8 cellular contexts compared by ENCODE assay signal in the genomic region with DNA sequence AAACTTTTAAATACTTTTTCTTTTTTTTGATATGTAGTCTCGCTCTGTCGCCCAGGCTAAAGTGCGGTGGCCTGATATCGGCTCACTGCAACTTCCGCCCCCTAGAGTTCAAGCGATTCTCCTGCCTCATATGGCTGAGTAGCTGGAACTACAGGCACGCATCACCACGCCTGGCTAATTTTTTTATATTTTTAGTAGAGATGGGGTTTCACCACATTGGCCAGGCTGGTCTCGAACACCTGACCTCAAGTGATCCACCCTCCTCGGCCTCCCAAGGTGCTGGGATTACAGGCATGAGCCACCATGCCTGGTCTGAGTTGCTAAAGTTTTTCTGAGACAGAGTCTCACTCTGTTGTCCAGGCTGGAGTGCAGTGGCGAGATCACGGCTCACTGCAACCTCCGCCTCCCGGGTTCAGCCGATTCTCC. TPM values are rescaled to one million over a fixed set of nuclear protein-coding genes. Genes with fewer than 3 reads are reported as not detected.
A peak's percentile ranks its signal among the peaks of the same experiment; 100 is the strongest.
DNase-seq lines count a peak whose midpoint lies in the region; ATAC-seq and TF ChIP-seq lines count a peak whose summit lies in the region.
"Not testable (repeated sequence)": the region's sequence is repeated elsewhere in the genome, so short reads cannot be mapped to it uniquely, and the experiment has no call there.

No MANE protein-coding gene starts in this region.

- H3F3A ChIP-seq in PC-3 (ENCODE audit: low read length, unreplicated experiment): not testable (repeated sequence)

- peak; percentile 47 for TF ChIP-seq CTCF in GM12865 (IDR thresholded peaks at IDR 0.05; ENCODE audit: insufficient read depth, low read depth, low read length, missing control alignments)
- peak; percentile 45 for TF ChIP-seq CTCF in PC-3 (conservative IDR thresholded peaks at IDR 0.05; ENCODE audit: low read depth, low read length)
- peak; percentile 48 for TF ChIP-seq CTCF in endothelial cell (IDR thresholded peaks at IDR 0.05; ENCODE audit: unreplicated experiment)
- peak; percentile 49 for TF ChIP-seq CTCF in type B pancreatic cell (conservative IDR thresholded peaks at IDR 0.05)

- not testable (repeated sequence) for H3K27ac Mint-ChIP-seq in endothelial cell (ENCODE audit: unreplicated experiment); type B pancreatic cell

- not testable (repeated sequence) for H3K4me1 Mint-ChIP-seq in endothelial cell (ENCODE audit: unreplicated experiment); type B pancreatic cell (ENCODE audit: unreplicated experiment)

- H3K4me3 ChIP-seq in GM12865 (ENCODE audit: low read depth, low read length); PC-3 (ENCODE audit: low read length): not testable (repeated sequence)

- not testable (repeated sequence) for H3K9me3 ChIP-seq in PC-3 (ENCODE audit: low read length)

- H3K79me2 ChIP-seq in PC-3 (ENCODE audit: low read length): peaks cover 40% of the 10 kb centered on the region

- H3K27me3 ChIP-seq in PC-3 (ENCODE audit: low read length): not testable (repeated sequence)

- H3K36me3 Mint-ChIP-seq in endothelial cell (ENCODE audit: low read depth, unreplicated experiment): not testable (repeated sequence)
- peaks cover 10% of the 10 kb centered on the region for H3K36me3 Mint-ChIP-seq in type B pancreatic cell

- not testable (repeated sequence) for H4K20me1 ChIP-seq in PC-3 (ENCODE audit: low read length)

- not testable (repeated sequence) for H3K36me3 ChIP-seq in PC-3 (ENCODE audit: low read depth, low read length)

- H2AFZ ChIP-seq in PC-3 (ENCODE audit: low read length): not testable (repeated sequence)

- H3K4me3 Mint-ChIP-seq in endothelial cell (ENCODE audit: unreplicated experiment); type B pancreatic cell: not testable (repeated sequence)

- H3K4me2 ChIP-seq in PC-3 (ENCODE audit: low read length): not testable (repeated sequence)

- H3K27ac ChIP-seq in PC-3 (ENCODE audit: low read length): not testable (repeated sequence)

- H3K4me1 ChIP-seq in PC-3 (ENCODE audit: insufficient read depth, low read length): peaks cover 14% of the 10 kb centered on the region

- H3K27me3 Mint-ChIP-seq in endothelial cell (ENCODE audit: unreplicated experiment); type B pancreatic cell: not testable (repeated sequence)

- DNase-seq in GM12865 (ENCODE audit: low read depth) (peak; percentile 84), endothelial cell (ENCODE audit: low spot score) (peak; percentile 49)
- DNase-seq in PC-3; type B pancreatic cell (ENCODE audit: extremely low spot score, unreplicated experiment): not testable (repeated sequence)

- CTCF ChIA-PET in PC-3 (lab: Charles Lee): interaction anchor here (0.6 kb wide), 1 partner anchor 107 kb away, joined by 4 read pairs; no protein-coding TSS in a partner anchor

- not testable (repeated sequence) for H3K9me2 ChIP-seq in PC-3 (replicated peaks; ENCODE audit: low read length)

- not testable (repeated sequence) for H3K9me3 Mint-ChIP-seq in endothelial cell (ENCODE audit: unreplicated experiment); type B pancreatic cell

- not testable (repeated sequence) for H3K9ac ChIP-seq in PC-3 (ENCODE audit: low read length)

- not testable (repeated sequence) for BruUV-seq in PC-3 (replicated peaks; lab: Mats Ljungman, UMichigan)

- intact Hi-C loops in PC-3 (cut with micrococcal nuclease): not testable (repeated sequence)

- ATAC-seq in GM19023 (IDR thresholded peaks at IDR 0.05; ENCODE audit: unreplicated experiment) (peak; percentile 60), GM21528 (IDR thresholded peaks at IDR 0.05; ENCODE audit: low FRiP score, unreplicated experiment) (peak; percentile 51), HG02870 (IDR thresholded peaks at IDR 0.05; ENCODE audit: unreplicated experiment) (peak; percentile 46), HG03439 (IDR thresholded peaks at IDR 0.05; ENCODE audit: unreplicated experiment) (peak; percentile 34)
- not testable (repeated sequence) for ATAC-seq in PC-3

- POLR2A ChIA-PET in PC-3 (lab: Charles Lee; ENCODE audit: unreplicated experiment): interaction anchor here (0.5 kb wide), 1 partner anchor 13 kb away, joined by 8 read pairs; no protein-coding TSS in a partner anchor

RNA-seq across cellular contexts. Expression of a gene that starts 3.3 kb away (rescaled TPM):
- total RNA-seq in PC-3 (2014; rRNA removed) (40.7 and 49.7 TPM in 2 replicates), endothelial cell (ENCODE audit: unreplicated experiment) (17.5 TPM), type B pancreatic cell (ENCODE audit: low replicate concordance) (22.2 and 28.7 TPM in 2 replicates)

RNA-seq across cellular contexts. Expression of a gene that starts 7.7 kb away (rescaled TPM):
- 152 and 162 TPM in 2 replicates for total RNA-seq in PC-3 (2014; rRNA removed)
- 60.3 TPM for total RNA-seq in endothelial cell (ENCODE audit: unreplicated experiment)
- total RNA-seq in type B pancreatic cell (ENCODE audit: low replicate concordance): 66.3 and 67.3 TPM in 2 replicates

RNA-seq across cellular contexts. Expression of a gene that starts 40.0 kb away (rescaled TPM):
- total RNA-seq in PC-3 (2014; rRNA removed): 186 and 226 TPM in 2 replicates
- total RNA-seq in endothelial cell (ENCODE audit: unreplicated experiment): 80.9 TPM
- 99.6 and 116 TPM in 2 replicates for total RNA-seq in type B pancreatic cell (ENCODE audit: low replicate concordance)
